8 cellular contexts compared by ENCODE assay signal in genomic region chr6:96897396-96898240, GRCh38.
DNase-seq lines count a peak whose midpoint lies in the region; ATAC-seq and TF ChIP-seq lines count a peak whose summit lies in the region.

Gene NDUFAF4, minus strand, starts transcription at chr6:96897891. Its CDS starts 90 bp downstream, at chr6:96897801.

- peak within 1 kb of the TSS; percentile 93 for H3K4me3 ChIP-seq in AG10803 (ENCODE audit: low read length)

- peak; percentile 78 for TF ChIP-seq CTCF in AG10803 (conservative IDR thresholded peaks at IDR 0.05; ENCODE audit: low read length)

- DNase-seq in AG10803 (ENCODE audit: low read depth) (peak; percentile 90), NCI-H345 (lab: John Stamatoyannopoulos, UW) (peak; percentile 98), islet precursor cell (peak; percentile 97)
- DNase-seq in activated CD4-positive, CD25-positive, alpha-beta regulatory T cell (lab: John Stamatoyannopoulos, UW): peak; percentile 88 to 94 (median 90)
- DNase-seq in central memory CD4-positive, alpha-beta T cell: peak; percentile 94
- peak; percentile 92 to 93 (median 92) for DNase-seq in stimulated activated CD4-positive, alpha-beta T cell treated with anti-CD3 and anti-CD28 coated beads, Interleukin-12 subunit alpha, Interleukin-12 subunit beta, amount 100 ng/mL, for 48 hours (ENCODE audit: low read depth in 2 of 3, low spot score in 1 of 3)

- ATAC-seq in GM19023 (IDR thresholded peaks at IDR 0.05; ENCODE audit: unreplicated experiment) (peak; percentile 93), HG03280 (IDR thresholded peaks at IDR 0.05; ENCODE audit: unreplicated experiment) (peak; percentile 91)

Comparison
In these comparisons a context has a peak if more than half of its experiments do, and no peak if none do; other contexts are left out.
1. Peak in every context shown above with its lines: DNase-seq, ATAC-seq and H3K4me3 ChIP-seq.